In genomic region chr5:174724484-174725260, GRCh38 we compare ENCODE assay signal across 8 cellular contexts. TPM values are rescaled to one million over a fixed set of nuclear protein-coding genes. Genes with fewer than 3 reads are reported as not detected.
DNase-seq lines count a peak whose midpoint lies in the region; ATAC-seq, FAIRE-seq and TF ChIP-seq lines count a peak whose summit lies in the region.

TSS of gene MSX2 (plus strand) at chr5:174724582. CDS start at chr5:174724660, 78 bp downstream.

- H3K27me3 ChIP-seq in liver (ENCODE audit: control insufficient read depth in 4 of 4, insufficient read depth in 4 of 4, low read length in 3 of 4) (peaks cover 0 to 28% (median 15%) of the 10 kb centered on the region in 4 donors), HepG2 (ENCODE audit: control insufficient read depth in 1 of 2, insufficient read depth in 2 of 2, low read length in 2 of 2) (peaks cover 17 to 63% of the 10 kb centered on the region in 2 experiments), mucosa of stomach (ENCODE audit: control insufficient read depth, insufficient read depth, low read length) (peaks cover 55% of the 10 kb centered on the region), MM.1S (replicated peaks; ENCODE audit: insufficient read depth, low read length) (peaks cover 19% of the 10 kb centered on the region)

- peaks cover 3% of the 10 kb centered on the region for H3K4me1 Mint-ChIP-seq in activated CD4-positive, alpha-beta memory T cell treated with anti-CD3 and anti-CD28 coated beads, Interleukin-2, amount 10 ng/mL, durations not matched to agents 7 days and 5 days
- H3K4me1 Mint-ChIP-seq in stimulated activated naive CD8-positive, alpha-beta T cell treated with anti-CD3 and anti-CD28 coated beads, Interleukin-15, amount 100 ng/mL, for 72 hours, result peaks cover 31% of the 10 kb centered on the region

- H3K79me2 ChIP-seq in HepG2 (ENCODE audit: insufficient read depth, low read length) (no peaks in the 10 kb centered on the region), MM.1S (ENCODE audit: low read length) (no peaks in the 10 kb centered on the region)

- H3K4me3 Mint-ChIP-seq in activated CD4-positive, alpha-beta memory T cell treated with anti-CD3 and anti-CD28 coated beads, Interleukin-2, amount 10 ng/mL, durations not matched to agents 7 days and 5 days, result peak within 1 kb of the TSS; percentile 57
- H3K4me3 Mint-ChIP-seq in stimulated activated naive CD8-positive, alpha-beta T cell treated with anti-CD3 and anti-CD28 coated beads, Interleukin-15, amount 100 ng/mL, for 72 hours, result peak within 1 kb of the TSS; percentile 79 to 82

- TF ChIP-seq POLR2A in HepG2 (IDR thresholded peaks at IDR 0.05; ENCODE audit: insufficient read depth in 1 of 2, low read depth in 2 of 2, low read length in 2 of 2), result no peak

- H3K27me3 Mint-ChIP-seq in activated CD4-positive, alpha-beta memory T cell treated with anti-CD3 and anti-CD28 coated beads, Interleukin-2, amount 10 ng/mL, durations not matched to agents 7 days and 5 days, result peaks cover 87% of the 10 kb centered on the region
- H3K27me3 Mint-ChIP-seq in stimulated activated naive CD8-positive, alpha-beta T cell treated with anti-CD3 and anti-CD28 coated beads, Interleukin-15, amount 100 ng/mL, for 72 hours, result peaks cover 100% of the 10 kb centered on the region

- POLR2A ChIA-PET in HepG2 (lab: Yijun Ruan, JAX), result no interaction called here
- POLR2A ChIA-PET in activated CD4-positive, alpha-beta memory T cell treated with anti-CD3 and anti-CD28 coated beads, Interleukin-2, amount 10 ng/mL, durations not matched to agents 7 days and 5 days (lab: Charles Lee), result no interaction called here

- TF ChIP-seq RAD21 in liver (IDR thresholded peaks at IDR 0.05), result no peak
- TF ChIP-seq RAD21 in HepG2 (CRISPR knock-in tag; IDR thresholded peaks at IDR 0.05), result no peak

- H3K9me3 ChIP-seq in liver (ENCODE audit: control insufficient read depth in 4 of 4, low read length in 3 of 4) (peaks cover 0 to 3% (median 0%) of the 10 kb centered on the region in 4 donors), HepG2 (ENCODE audit: low read length) (no peaks in the 10 kb centered on the region), mucosa of stomach (ENCODE audit: control insufficient read depth, low read length) (no peaks in the 10 kb centered on the region), MM.1S (replicated peaks; ENCODE audit: insufficient read depth, low read length) (no peaks in the 10 kb centered on the region)

- H3K4me2 ChIP-seq in HepG2 (ENCODE audit: low read depth, low read length) (no peak within 1 kb of the TSS), MM.1S (ENCODE audit: low read depth, low read length) (no peak within 1 kb of the TSS)

- H3K9ac ChIP-seq in liver (ENCODE audit: low read depth in 1 of 2, low read length in 2 of 2) (no peak within 1 kb of the TSS), HepG2 (ENCODE audit: insufficient read depth, low read depth, low read length) (no peak within 1 kb of the TSS), mucosa of stomach (ENCODE audit: low read length) (peak within 1 kb of the TSS; percentile 55), MM.1S (ENCODE audit: low read length) (no peak within 1 kb of the TSS)

- H3K4me3 ChIP-seq in liver (ENCODE audit: low read depth in 1 of 3, low read length in 3 of 3) (peak within 1 kb of the TSS in 2 of 3 donors; percentile 36 to 41), HepG2 (replicated peaks in 1 of 3; ENCODE audit: insufficient read depth in 1 of 3, low read depth in 2 of 3, low read length in 3 of 3) (no peak within 1 kb of the TSS), mucosa of stomach (ENCODE audit: low read length) (peak within 1 kb of the TSS; percentile 51), MM.1S (ENCODE audit: low read length) (no peak within 1 kb of the TSS)

- CTCF ChIA-PET in HepG2 (lab: Yijun Ruan, JAX; ENCODE audit: low intra/inter-chr PET ratio, low total read pairs), result no interaction called here
- CTCF ChIA-PET in activated CD4-positive, alpha-beta memory T cell treated with anti-CD3 and anti-CD28 coated beads, Interleukin-2, amount 10 ng/mL, durations not matched to agents 7 days and 5 days (lab: Charles Lee), result no interaction called here

- no peak for TF ChIP-seq EP300 in HepG2 (IDR thresholded peaks at IDR 0.05; ENCODE audit: low read depth in 2 of 2, low read length in 2 of 2)
- TF ChIP-seq EP300 in HepG2 (CRISPR knock-in tag; IDR thresholded peaks at IDR 0.05; ENCODE audit: borderline replicate concordance), result no peak

- in situ Hi-C loops in HepG2 (cut with HindIII; ENCODE audit: extremely low pct_ligation_motif_present, low pct_unique_long_range_greater_than_20kb), result no loop called here

- H2AFZ ChIP-seq in HepG2 (ENCODE audit: low read length), result no peak within 1 kb of the TSS
- H2AFZ ChIP-seq in MM.1S (ENCODE audit: low read length), result no peak within 1 kb of the TSS

- peak within 1 kb of the TSS; percentile 27 for H3K27ac Mint-ChIP-seq in activated CD4-positive, alpha-beta memory T cell treated with anti-CD3 and anti-CD28 coated beads, Interleukin-2, amount 10 ng/mL, durations not matched to agents 7 days and 5 days
- peak within 1 kb of the TSS in 1 of 2 donors; percentile 54 for H3K27ac Mint-ChIP-seq in stimulated activated naive CD8-positive, alpha-beta T cell treated with anti-CD3 and anti-CD28 coated beads, Interleukin-15, amount 100 ng/mL, for 72 hours

- intact Hi-C loops in HepG2 (cut with micrococcal nuclease; ENCODE audit: unreplicated experiment), result no loop called here

- H3K4me1 ChIP-seq in liver (ENCODE audit: control insufficient read depth in 4 of 4, insufficient read depth in 4 of 4, low read length in 3 of 4), result peaks cover 0 to 19% (median 7%) of the 10 kb centered on the region in 4 donors
- H3K4me1 ChIP-seq in HepG2 (ENCODE audit: insufficient read depth, low read length), result no peaks in the 10 kb centered on the region; the same call in 1 of the 2 replicates
- H3K4me1 ChIP-seq in mucosa of stomach (ENCODE audit: control insufficient read depth, insufficient read depth, low read length), result peaks cover 27% of the 10 kb centered on the region
- no peaks in the 10 kb centered on the region for H3K4me1 ChIP-seq in MM.1S (ENCODE audit: low read length)

- H3K9me2 ChIP-seq in MM.1S (replicated peaks; ENCODE audit: insufficient read depth, low read length), result no peaks in the 10 kb centered on the region

- TF ChIP-seq CTCF in liver (IDR thresholded peaks at IDR 0.05; ENCODE audit: low read depth, low read length, missing input control) (no peak), HepG2 (CRISPR knock-in tag; IDR thresholded peaks at IDR 0.05) (no peak), MM.1S (IDR thresholded peaks at IDR 0.05; ENCODE audit: low read length) (no peak)

- no peaks in the 10 kb centered on the region for H3F3A ChIP-seq in MM.1S (ENCODE audit: insufficient read depth, low read length)

- DNase-seq in HepG2 (ENCODE audit: low spot score) (no peak), fibroblast of gingiva (ENCODE audit: low read depth) (peak; percentile 85), MM.1S (no peak)
- peak; percentile 31 for DNase-seq in activated CD4-positive, alpha-beta memory T cell treated with anti-CD3 and anti-CD28 coated beads, Interleukin-2, amount 10 ng/mL, durations not matched to agents 7 days and 5 days
- peak in 1 of 2 donors; percentile 49 for DNase-seq in stimulated activated naive CD8-positive, alpha-beta T cell treated with anti-CD3 and anti-CD28 coated beads, Interleukin-15, amount 100 ng/mL, for 72 hours

- WGBS in liver, result 4% methylated on average over 87 of the region's 87 CpGs
- WGBS in HepG2 (ENCODE audit: low lambda C conversion rate), result 81% methylated on average over 46 of the region's 87 CpGs

- ATAC-seq in HepG2, result no peak
- ATAC-seq in stimulated activated naive CD8-positive, alpha-beta T cell treated with anti-CD3 and anti-CD28 coated beads, Interleukin-15, amount 100 ng/mL, for 72 hours, result peak; percentile 83
- ATAC-seq in GM21737 (IDR thresholded peaks at IDR 0.05; ENCODE audit: unreplicated experiment), result no peak

- no peak within 1 kb of the TSS for H3K27ac ChIP-seq in liver (ENCODE audit: low read depth in 1 of 2, low read length in 2 of 2)
- H3K27ac ChIP-seq in HepG2 (ENCODE audit: extremely low read length, insufficient read depth, low read length), result no peak within 1 kb of the TSS
- H3K27ac ChIP-seq in MM.1S (ENCODE audit: low read length), result no peak within 1 kb of the TSS

- BruUV-seq in HepG2 (replicated peaks; lab: Mats Ljungman, UMichigan), result no TSS peak

- H3K9me3 Mint-ChIP-seq in activated CD4-positive, alpha-beta memory T cell treated with anti-CD3 and anti-CD28 coated beads, Interleukin-2, amount 10 ng/mL, durations not matched to agents 7 days and 5 days, result peaks cover 3% of the 10 kb centered on the region
- no peaks in the 10 kb centered on the region for H3K9me3 Mint-ChIP-seq in stimulated activated naive CD8-positive, alpha-beta T cell treated with anti-CD3 and anti-CD28 coated beads, Interleukin-15, amount 100 ng/mL, for 72 hours

- H3K36me3 ChIP-seq in liver (ENCODE audit: control insufficient read depth in 4 of 4, insufficient read depth in 3 of 4, low read depth in 1 of 4, low read length in 3 of 4), result no peaks in the 10 kb centered on the region
- no peaks in the 10 kb centered on the region for H3K36me3 ChIP-seq in HepG2 (replicated peaks in 1 of 2; ENCODE audit: control insufficient read depth in 1 of 2, insufficient read depth in 2 of 2, low read length in 2 of 2)
- no peaks in the 10 kb centered on the region for H3K36me3 ChIP-seq in mucosa of stomach (ENCODE audit: control insufficient read depth, insufficient read depth, low read length)
- H3K36me3 ChIP-seq in MM.1S (replicated peaks; ENCODE audit: insufficient read depth, low read length), result no peaks in the 10 kb centered on the region

- no peak for FAIRE-seq in HepG2 (lab: Jason Lieb, UNC)

- H3K36me3 Mint-ChIP-seq in activated CD4-positive, alpha-beta memory T cell treated with anti-CD3 and anti-CD28 coated beads, Interleukin-2, amount 10 ng/mL, durations not matched to agents 7 days and 5 days (ENCODE audit: low read depth), result peaks cover 7% of the 10 kb centered on the region

- 0 out of 2 replicates have a peak, but pooled peaks cover 3% of the 10 kb centered on the region for H4K20me1 ChIP-seq in HepG2 (ENCODE audit: insufficient read depth, low read length)
- H4K20me1 ChIP-seq in MM.1S (ENCODE audit: insufficient read depth, low read length), result no peaks in the 10 kb centered on the region

RNA-seq across cellular contexts. Expression of gene MSX2, which starts in this region (rescaled TPM):
- total RNA-seq in liver (under 1 TPM in 1 of 2 donors, not detected in 1; 0.08 TPM), HepG2 (2016; rRNA removed; fragmentation: Illumina TruSeq; extraction: Trizol) (not detected in 2 replicates)
- polyA plus RNA-seq in liver (under 1 TPM in 1 of 2 donors, not detected in 1; 0.09 TPM), HepG2 (2011; rRNA removed) (not detected in 2 replicates)
- total RNA-seq in HepG2 (2016; cell fraction: cytosol; rRNA removed; fragmentation: Illumina TruSeq; extraction: Trizol; ENCODE audit: low read depth), result not detected in 2 replicates
- not detected in 2 replicates for total RNA-seq in HepG2 (2016; cell fraction: insoluble cytoplasmic fraction; rRNA removed; fragmentation: Illumina TruSeq; extraction: Trizol)
- total RNA-seq in HepG2 (2016; cell fraction: membrane; rRNA removed; fragmentation: Illumina TruSeq; extraction: Trizol), result not detected in 2 replicates
- not detected in 2 replicates for total RNA-seq in HepG2 (2016; cell fraction: nucleus; rRNA removed; fragmentation: Illumina TruSeq; extraction: Trizol)
- polyA plus RNA-seq in HepG2 (2011; cell fraction: cytosol; rRNA removed), result not detected in 2 replicates
- not detected in 2 replicates for polyA plus RNA-seq in HepG2 (2011; cell fraction: nucleus; rRNA removed)
- polyA plus RNA-seq in HepG2 (2012), result not detected in 2 replicates
- not detected in 2 replicates for polyA plus RNA-seq in HepG2 (2016; cell fraction: cytosol; fragmentation: Illumina TruSeq; extraction: Trizol; ENCODE audit: low read depth)
- not detected in 2 replicates for polyA plus RNA-seq in HepG2 (2016; cell fraction: insoluble cytoplasmic fraction; fragmentation: Illumina TruSeq; extraction: Trizol; ENCODE audit: low read depth)
- not detected in 2 replicates for polyA plus RNA-seq in HepG2 (2016; cell fraction: membrane; fragmentation: Illumina TruSeq; extraction: Trizol; ENCODE audit: low read depth)
- polyA plus RNA-seq in HepG2 (2016; cell fraction: nucleus; fragmentation: Illumina TruSeq; extraction: Trizol; ENCODE audit: insufficient read depth, low read depth), result not detected in 2 replicates
- polyA minus RNA-seq in HepG2 (2011; rRNA and poly(A)+ RNA removed; ENCODE audit: low replicate concordance), result 2.3 TPM in 1 of 2 replicates, not detected in the other
- polyA minus RNA-seq in HepG2 (2011; cell fraction: cytosol; rRNA and poly(A)+ RNA removed), result not detected in 2 replicates
- polyA minus RNA-seq in HepG2 (2011; cell fraction: nucleus; rRNA and poly(A)+ RNA removed), result not detected in 2 replicates
- not detected for total RNA-seq in activated CD4-positive, alpha-beta memory T cell treated with anti-CD3 and anti-CD28 coated beads, Interleukin-2, amount 10 ng/mL, durations not matched to agents 7 days and 5 days

Comparison
In these comparisons a context has a peak if more than half of its experiments do, and no peak if none do; other contexts are left out.
1. H3K4me3 ChIP-seq: peak in liver (2 of 3) and mucosa of stomach (single experiment); none in HepG2 (0 of 3) and MM.1S (single experiment).
2. Peak in DNase-seq in activated CD4-positive, alpha-beta memory T cell treated with anti-CD3 and anti-CD28 coated beads, Interleukin-2, amount 10 ng/mL, durations not matched to agents 7 days and 5 days; RNA of the gene not detected or under 1 TPM.